ENCODE assay signal across 16 cellular contexts in genomic region chr11:16899708-16900107, GRCh38.
DNase-seq lines count a peak whose midpoint lies in the region; ATAC-seq, FAIRE-seq and TF ChIP-seq lines count a peak whose summit lies in the region.
"Had no signal": no experiment of that assay in that cellular context is flagged by ENCODE, and none has a peak within 500 bp of the region (broad histone marks: within the 10 kb centered on the region; RNA-seq: fewer than 3 reads in every experiment).

No MANE protein-coding gene starts in this region.

- H3K27ac Mint-ChIP-seq in activated naive CD8-positive, alpha-beta T cell treated with anti-CD3 and anti-CD28 coated beads, Interleukin-2, amount 50 U/mL, for 24 hours: peak overlapping the region; percentile 24
- H3K27ac Mint-ChIP-seq in activated naive CD8-positive, alpha-beta T cell treated with anti-CD3 and anti-CD28 coated beads for 36 hours: no peak overlapping the region
- H3K27ac Mint-ChIP-seq: CD8-positive, alpha-beta T cell had no signal

- no peak for ATAC-seq in activated naive CD8-positive, alpha-beta T cell treated with anti-CD3 and anti-CD28 coated beads, Interleukin-2, amount 50 U/mL, for 24 hours
- ATAC-seq in left colon: peak; percentile 70
- ATAC-seq in pancreas: peak; percentile 51 to 63 (median 61)
- ATAC-seq in GM21786 (IDR thresholded peaks at IDR 0.05; ENCODE audit: unreplicated experiment): no peak
- ATAC-seq: CD8-positive, alpha-beta T cell had no signal

- H3K9me3 Mint-ChIP-seq in activated naive CD8-positive, alpha-beta T cell treated with anti-CD3 and anti-CD28 coated beads, Interleukin-2, amount 50 U/mL, for 24 hours: peaks cover 5% of the 10 kb centered on the region
- peaks cover 7% of the 10 kb centered on the region for H3K9me3 Mint-ChIP-seq in activated naive CD8-positive, alpha-beta T cell treated with anti-CD3 and anti-CD28 coated beads for 36 hours
- H3K9me3 Mint-ChIP-seq: CD8-positive, alpha-beta T cell had no signal

- no peak for DNase-seq in activated naive CD8-positive, alpha-beta T cell treated with anti-CD3 and anti-CD28 coated beads, Interleukin-2, amount 50 U/mL, for 24 hours
- DNase-seq in activated naive CD8-positive, alpha-beta T cell treated with anti-CD3 and anti-CD28 coated beads for 36 hours: no peak
- DNase-seq in left colon (peak; percentile 25 to 46), pancreas (no peak), kidney (no peak)
- no peak for DNase-seq in activated effector memory CD4-positive, alpha-beta T cell treated with Interleukin-2 at 50 U/mL for 16 hours
- no peak for DNase-seq in stimulated activated CD4-positive, alpha-beta T cell treated with anti-CD3 and anti-CD28 coated beads, Interleukin-4, amount 100 ng/mL, for 1 hour
- DNase-seq: 8988T; CD8-positive, alpha-beta T cell; DMS79 treated with DMSO at 0.1 percent for 48 hours; KBM-7; NCI-H1436; NCI-H2029; NCI-H510A; PC-9 had no signal

- H3K27ac ChIP-seq in pancreas (no peak overlapping the region), kidney (ENCODE audit: low read depth in 2 of 2, low read length in 2 of 2) (no peak overlapping the region)
- H3K27ac ChIP-seq: PC-9 had no signal

- H3K27me3 Mint-ChIP-seq in activated naive CD8-positive, alpha-beta T cell treated with anti-CD3 and anti-CD28 coated beads, Interleukin-2, amount 50 U/mL, for 24 hours: peaks cover 5% of the 10 kb centered on the region
- peaks cover 15% of the 10 kb centered on the region for H3K27me3 Mint-ChIP-seq in activated naive CD8-positive, alpha-beta T cell treated with anti-CD3 and anti-CD28 coated beads for 36 hours

- H3K4me3 ChIP-seq in pancreas (no peak overlapping the region), kidney (ENCODE audit: low read length in 2 of 2) (no peak overlapping the region)
- H3K4me3 ChIP-seq: PC-9 had no signal

- no peaks in the 10 kb centered on the region for H3K36me3 ChIP-seq in pancreas
- no peaks in the 10 kb centered on the region for H3K36me3 ChIP-seq in kidney (ENCODE audit: control insufficient read depth in 1 of 2, insufficient read depth in 2 of 2, low read length in 2 of 2)

- TF ChIP-seq CTCF in pancreas (IDR thresholded peaks at IDR 0.05) (no peak), kidney (IDR thresholded peaks at IDR 0.05; ENCODE audit: borderline replicate concordance, extremely low read depth, insufficient read depth) (no peak)

- H3K4me1 ChIP-seq in pancreas (peaks cover 1 to 7% (median 4%) of the 10 kb centered on the region in 3 donors), kidney (ENCODE audit: control insufficient read depth in 1 of 2, insufficient read depth in 1 of 2, low read depth in 1 of 2, low read length in 2 of 2) (peaks cover 16 to 26% of the 10 kb centered on the region in 2 donors)

- no peaks in the 10 kb centered on the region for H3K9me3 ChIP-seq in pancreas
- no peaks in the 10 kb centered on the region for H3K9me3 ChIP-seq in kidney (ENCODE audit: control insufficient read depth in 1 of 2, low read length in 2 of 2)

- H3K9ac ChIP-seq in kidney (ENCODE audit: low read length in 2 of 2): no peak overlapping the region

- peaks cover 13% of the 10 kb centered on the region for H3K36me3 Mint-ChIP-seq in activated naive CD8-positive, alpha-beta T cell treated with anti-CD3 and anti-CD28 coated beads, Interleukin-2, amount 50 U/mL, for 24 hours (ENCODE audit: low read depth)
- H3K36me3 Mint-ChIP-seq in activated naive CD8-positive, alpha-beta T cell treated with anti-CD3 and anti-CD28 coated beads for 36 hours: peaks cover 26% of the 10 kb centered on the region
- H3K36me3 Mint-ChIP-seq: CD8-positive, alpha-beta T cell had no signal

- intact Hi-C loops in left colon (cut with DNase I, micrococcal nuclease): no loop called here
- intact Hi-C loops in pancreas (cut with DNase I): no loop called here
- intact Hi-C loops in kidney (cut with DNase I): no loop called here

- no peak overlapping the region for H3K4me3 Mint-ChIP-seq in activated naive CD8-positive, alpha-beta T cell treated with anti-CD3 and anti-CD28 coated beads, Interleukin-2, amount 50 U/mL, for 24 hours
- H3K4me3 Mint-ChIP-seq in activated naive CD8-positive, alpha-beta T cell treated with anti-CD3 and anti-CD28 coated beads for 36 hours: no peak overlapping the region
- H3K4me3 Mint-ChIP-seq: CD8-positive, alpha-beta T cell had no signal

- no peaks in the 10 kb centered on the region for H3K27me3 ChIP-seq in pancreas

- H3K4me1 Mint-ChIP-seq in activated naive CD8-positive, alpha-beta T cell treated with anti-CD3 and anti-CD28 coated beads, Interleukin-2, amount 50 U/mL, for 24 hours: peaks cover 50% of the 10 kb centered on the region
- peaks cover 40% of the 10 kb centered on the region for H3K4me1 Mint-ChIP-seq in activated naive CD8-positive, alpha-beta T cell treated with anti-CD3 and anti-CD28 coated beads for 36 hours

- FAIRE-seq in pancreas (lab: Jason Lieb, UNC) (no peak), kidney (lab: Jason Lieb, UNC) (no peak)

Comparison
In these comparisons a context has a peak if more than half of its experiments do, and no peak if none do; other contexts are left out.
1. ATAC-seq: peak in left colon (single experiment) and pancreas (4 of 4); none in activated naive CD8-positive, alpha-beta T cell treated with anti-CD3 and anti-CD28 coated beads, Interleukin-2, amount 50 U/mL, for 24 hours (single experiment) and GM21786 (single experiment).
2. DNase-seq: peak in left colon (2 of 2); none in activated naive CD8-positive, alpha-beta T cell treated with anti-CD3 and anti-CD28 coated beads, Interleukin-2, amount 50 U/mL, for 24 hours (single experiment), activated naive CD8-positive, alpha-beta T cell treated with anti-CD3 and anti-CD28 coated beads for 36 hours (single experiment), pancreas (0 of 6), activated effector memory CD4-positive, alpha-beta T cell treated with Interleukin-2 at 50 U/mL for 16 hours (single experiment), stimulated activated CD4-positive, alpha-beta T cell treated with anti-CD3 and anti-CD28 coated beads, Interleukin-4, amount 100 ng/mL, for 1 hour (single experiment) and kidney (single experiment).